ENCODE assay signal across 12 cellular contexts in genomic region chrX:11363069-11363594, GRCh38.
DNase-seq lines count a peak whose midpoint lies in the region; ATAC-seq and TF ChIP-seq lines count a peak whose summit lies in the region.
"Had no signal": no experiment of that assay in that cellular context is flagged by ENCODE, and none has a peak within 500 bp of the region (broad histone marks: within the 10 kb centered on the region; RNA-seq: fewer than 3 reads in every experiment).

No MANE protein-coding gene starts in this region.

- DNase-seq in GM13976 (ENCODE audit: low spot score) (peak; percentile 10), T-helper 17 cell (no peak), NCI-H510A treated with DMSO at 0.1 percent for 48 hours (lab: John Stamatoyannopoulos, UW) (no peak), brain microvascular endothelial cell (no peak), NCI-H2171 (lab: John Stamatoyannopoulos, UW) (no peak)
- DNase-seq in stimulated activated naive CD8-positive, alpha-beta T cell treated with anti-CD3 and anti-CD28 coated beads, Interleukin-15, amount 100 ng/mL, for 72 hours = no peak
- DNase-seq: CD4-positive, CD25-positive, alpha-beta regulatory T cell; stimulated activated naive CD4-positive, alpha-beta T cell had no signal

- no peaks in the 10 kb centered on the region for H3K36me3 Mint-ChIP-seq in T-helper 17 cell (ENCODE audit: low read depth)
- H3K36me3 Mint-ChIP-seq: CD4-positive, CD25-positive, alpha-beta regulatory T cell had no signal

- no peak overlapping the region for H3K4me3 Mint-ChIP-seq in T-helper 17 cell
- no peak overlapping the region for H3K4me3 Mint-ChIP-seq in stimulated activated naive CD8-positive, alpha-beta T cell treated with anti-CD3 and anti-CD28 coated beads, Interleukin-15, amount 100 ng/mL, for 72 hours
- H3K4me3 Mint-ChIP-seq: CD4-positive, CD25-positive, alpha-beta regulatory T cell had no signal

- H3K9me3 ChIP-seq in T-helper 17 cell (ENCODE audit: control insufficient read depth, low read length, poor library complexity, severe bottlenecking) = no peaks in the 10 kb centered on the region
- H3K9me3 ChIP-seq: HAP-1 had no signal

- H3K4me1 Mint-ChIP-seq in T-helper 17 cell = no peaks in the 10 kb centered on the region
- no peaks in the 10 kb centered on the region for H3K4me1 Mint-ChIP-seq in stimulated activated naive CD8-positive, alpha-beta T cell treated with anti-CD3 and anti-CD28 coated beads, Interleukin-15, amount 100 ng/mL, for 72 hours
- H3K4me1 Mint-ChIP-seq: CD4-positive, CD25-positive, alpha-beta regulatory T cell had no signal

- H3K27ac ChIP-seq in brain microvascular endothelial cell = no peak overlapping the region
- H3K27ac ChIP-seq: VCaP had no signal

- H3K27me3 Mint-ChIP-seq in T-helper 17 cell = no peaks in the 10 kb centered on the region
- no peaks in the 10 kb centered on the region for H3K27me3 Mint-ChIP-seq in stimulated activated naive CD8-positive, alpha-beta T cell treated with anti-CD3 and anti-CD28 coated beads, Interleukin-15, amount 100 ng/mL, for 72 hours
- H3K27me3 Mint-ChIP-seq: CD4-positive, CD25-positive, alpha-beta regulatory T cell had no signal

- H3K4me3 ChIP-seq in brain microvascular endothelial cell (ENCODE audit: low read depth, low read length) = no peak overlapping the region
- H3K4me3 ChIP-seq: HAP-1 had no signal

- in situ Hi-C loops in GM13976 (cut with MboI; ENCODE audit: low sequenced_read_pairs, unreplicated experiment) (no loop called here), brain microvascular endothelial cell (cut with HindIII; ENCODE audit: low pct_ligation_motif_present, low sequenced_read_pairs) (no loop called here)

- no peak overlapping the region for H3K27ac Mint-ChIP-seq in T-helper 17 cell
- no peak overlapping the region for H3K27ac Mint-ChIP-seq in stimulated activated naive CD8-positive, alpha-beta T cell treated with anti-CD3 and anti-CD28 coated beads, Interleukin-15, amount 100 ng/mL, for 72 hours
- H3K27ac Mint-ChIP-seq: CD4-positive, CD25-positive, alpha-beta regulatory T cell had no signal

- H3K36me3 ChIP-seq in brain microvascular endothelial cell (replicated peaks) = no peaks in the 10 kb centered on the region
- H3K36me3 ChIP-seq: HAP-1 had no signal

- H3K27me3 ChIP-seq in brain microvascular endothelial cell (replicated peaks) = no peaks in the 10 kb centered on the region

- TF ChIP-seq CTCF in GM13976 (IDR thresholded peaks at IDR 0.05; ENCODE audit: borderline replicate concordance, control extremely low read depth, extremely low read depth, insufficient read depth, missing control alignments) (no peak), brain microvascular endothelial cell (IDR thresholded peaks at IDR 0.05; ENCODE audit: low read depth, low read length, missing control alignments) (no peak)

- H3K9me3 Mint-ChIP-seq in stimulated activated naive CD8-positive, alpha-beta T cell treated with anti-CD3 and anti-CD28 coated beads, Interleukin-15, amount 100 ng/mL, for 72 hours = no peaks in the 10 kb centered on the region

- ATAC-seq in GM21367 (IDR thresholded peaks at IDR 0.05; ENCODE audit: unreplicated experiment) (peak; percentile 97), HG03097 (IDR thresholded peaks at IDR 0.05; ENCODE audit: low FRiP score, unreplicated experiment) (peak; percentile 92), T-helper 17 cell (peak; percentile 52)
- ATAC-seq in stimulated activated naive CD8-positive, alpha-beta T cell treated with anti-CD3 and anti-CD28 coated beads, Interleukin-15, amount 100 ng/mL, for 72 hours = no peak
